In the genomic region with DNA sequence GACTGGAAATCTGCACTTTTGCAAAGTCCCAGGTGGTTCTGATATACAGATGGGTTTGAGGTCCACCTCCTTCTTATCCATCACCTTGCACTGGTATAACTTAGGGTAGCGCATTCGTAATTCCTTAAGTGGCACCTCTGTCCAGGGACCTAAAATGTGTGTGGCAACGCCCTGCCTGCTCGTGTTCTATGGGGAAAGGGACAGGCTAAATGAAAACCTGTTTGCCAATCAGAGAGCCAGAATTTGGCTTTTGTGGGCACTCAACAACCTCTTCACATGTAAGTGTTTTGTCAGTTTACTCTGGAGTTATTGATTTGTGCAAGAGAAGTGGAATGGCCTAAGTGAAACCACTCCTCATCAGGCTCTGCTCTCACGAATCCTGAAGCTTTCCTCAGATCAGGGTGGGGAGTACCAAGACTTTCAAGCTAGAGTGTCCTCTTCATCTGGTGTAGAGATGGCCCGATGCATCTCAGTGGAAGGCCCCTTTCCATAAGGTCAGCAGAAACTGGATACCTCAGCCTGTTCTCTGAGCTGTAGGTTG, we compare ENCODE assay signal across 16 cellular contexts.
DNase-seq lines count a peak whose midpoint lies in the region; ATAC-seq, FAIRE-seq and TF ChIP-seq lines count a peak whose summit lies in the region.
"Had no signal": no experiment of that assay in that cellular context is flagged by ENCODE, and none has a peak within 500 bp of the region (broad histone marks: within the 10 kb centered on the region; RNA-seq: fewer than 3 reads in every experiment).

No MANE protein-coding gene starts in this region.

- H3K9me3 ChIP-seq in lung (ENCODE audit: control insufficient read depth in 2 of 2, insufficient read depth in 1 of 2, low read length in 1 of 2) (no peaks in the 10 kb centered on the region), pancreas (no peaks in the 10 kb centered on the region)

- H3K4me1 ChIP-seq in lung (ENCODE audit: control insufficient read depth in 2 of 2, insufficient read depth in 2 of 2, low read length in 2 of 2) (peaks cover 5 to 13% of the 10 kb centered on the region in 2 donors), pancreas (peaks cover 9 to 22% (median 16%) of the 10 kb centered on the region in 3 donors)

- H3K27ac ChIP-seq in lung (ENCODE audit: low read depth in 1 of 2, low read length in 1 of 2) (no peak overlapping the region), pancreas (no peak overlapping the region)
- H3K27ac ChIP-seq: BLaER1 treated with 17β-estradiol and CSF1 and Interleukin-3, amounts not matched to agents 10 nM and 100 nM; GM23248 had no signal

- no peak for ATAC-seq in lung (ENCODE audit: insufficient read depth, low FRiP score)
- ATAC-seq in pancreas = no peak
- ATAC-seq: HCT116 had no signal

- FAIRE-seq in pancreas (lab: Jason Lieb, UNC) = no peak
- FAIRE-seq: GM12891, H54 had no signal

- DNase-seq in DMS79 treated with DMSO at 0.1 percent for 48 hours (lab: John Stamatoyannopoulos, UW) (peak; percentile 67), NCI-H2029 treated with DMSO at 0.1 percent for 48 hours (lab: John Stamatoyannopoulos, UW) (peak; percentile 16), NCI-H510A (lab: John Stamatoyannopoulos, UW) (peak; percentile 24), lung (ENCODE audit: low spot score) (peak; percentile 48), GF-D8 (lab: John Stamatoyannopoulos, UW) (no peak), pancreas (no peak), NOMO-1 treated with DMSO at 0.1 percent for 48 hours (lab: John Stamatoyannopoulos, UW; ENCODE audit: unreplicated experiment) (no peak)
- DNase-seq: 8988T; AML-193; CD4-positive, CD25-positive, alpha-beta regulatory T cell; DMS53; GM23248 had no signal

- H3K36me3 ChIP-seq in lung (ENCODE audit: control insufficient read depth in 2 of 2, insufficient read depth in 2 of 2, low read length in 2 of 2) (no peaks in the 10 kb centered on the region), pancreas (no peaks in the 10 kb centered on the region)
- H3K36me3 ChIP-seq: BLaER1 treated with 17β-estradiol and CSF1 and Interleukin-3, amounts not matched to agents 10 nM and 100 nM had no signal

- H3K4me3 ChIP-seq in lung (no peak overlapping the region), pancreas (no peak overlapping the region)
- H3K4me3 ChIP-seq: BLaER1 treated with 17β-estradiol and CSF1 and Interleukin-3, amounts not matched to agents 10 nM and 100 nM; GM23248 had no signal

- WGBS in lung, 2 donors = 79 to 87% methylated on average over 6 of the region's 6 CpGs
- WGBS in pancreas, 2 donors = 91 to 96% methylated on average over 6 of the region's 6 CpGs

- H3K27me3 ChIP-seq in lung (ENCODE audit: control insufficient read depth, insufficient read depth) (no peaks in the 10 kb centered on the region), pancreas (no peaks in the 10 kb centered on the region)
- H3K27me3 ChIP-seq: BLaER1 treated with 17β-estradiol and CSF1 and Interleukin-3, amounts not matched to agents 10 nM and 100 nM had no signal

- intact Hi-C loops in pancreas (cut with DNase I) = no loop called here

- TF ChIP-seq CTCF in lung (IDR thresholded peaks at IDR 0.05; ENCODE audit: control extremely low read depth, extremely low read depth) (no peak), pancreas (IDR thresholded peaks at IDR 0.05) (no peak)

Comparison
In these comparisons a context has a peak if more than half of its experiments do, and no peak if none do; other contexts are left out.
1. DNase-seq: peak in DMS79 treated with DMSO at 0.1 percent for 48 hours (single experiment), NCI-H2029 treated with DMSO at 0.1 percent for 48 hours (single experiment), NCI-H510A (single experiment) and lung (single experiment); none in GF-D8 (single experiment), pancreas (0 of 6) and NOMO-1 treated with DMSO at 0.1 percent for 48 hours (single experiment).